ENCODE assay signal across 8 cellular contexts in genomic region chr3:184174646-184175492, GRCh38. TPM values are rescaled to one million over a fixed set of nuclear protein-coding genes. Genes with fewer than 3 reads are reported as not detected.
DNase-seq lines count a peak whose midpoint lies in the region; ATAC-seq and TF ChIP-seq lines count a peak whose summit lies in the region.

TSS of gene AP2M1 (plus strand) at chr3:184174855. CDS start at chr3:184176994, 2,139 bp downstream.

- DNase-seq in GM04504 (ENCODE audit: low read depth) (peak; percentile 99), HFFc6 (peak; percentile 99), NB4 (ENCODE audit: low read depth) (peak; percentile 98), SK-N-MC (ENCODE audit: low read depth, low spot score) (peak; percentile 99), non-pigmented ciliary epithelial cell (ENCODE audit: low read depth) (peak; percentile 97), superior temporal gyrus (ENCODE audit: extremely low spot score) (peak; percentile 99)
- peak; percentile 98 for DNase-seq in activated naive CD4-positive, alpha-beta T cell treated with anti-CD3 and anti-CD28 coated beads, Interleukin-2, amount 10 ng/mL, durations not matched to agents 7 days and 5 days

- H3K27me3 ChIP-seq in gastroesophageal sphincter: no peaks in the 10 kb centered on the region

- peak within 1 kb of the TSS; percentile 82 for H3K4me3 ChIP-seq in NB4 (ENCODE audit: low read depth, low read length)
- H3K4me3 ChIP-seq in SK-N-MC: peak within 1 kb of the TSS; percentile 97
- H3K4me3 ChIP-seq in gastroesophageal sphincter: peak within 1 kb of the TSS; percentile 60 to 97

- TF ChIP-seq EP300 in gastroesophageal sphincter (IDR thresholded peaks at IDR 0.05): no peak

- H3K36me3 ChIP-seq in SK-N-MC (ENCODE audit: insufficient read depth, low read length): peaks cover 55% of the 10 kb centered on the region
- peaks cover 0 to 60% of the 10 kb centered on the region in 2 donors for H3K36me3 ChIP-seq in gastroesophageal sphincter

- ATAC-seq in gastroesophageal sphincter: peak; percentile 94

- peaks cover 75% of the 10 kb centered on the region for H3K4me1 Mint-ChIP-seq in HFFc6 (ENCODE audit: low read depth)
- peaks cover 30% of the 10 kb centered on the region for H3K4me1 Mint-ChIP-seq in activated naive CD4-positive, alpha-beta T cell treated with anti-CD3 and anti-CD28 coated beads, Interleukin-2, amount 10 ng/mL, durations not matched to agents 7 days and 5 days

- peaks cover 7% of the 10 kb centered on the region for H3K27me3 Mint-ChIP-seq in HFFc6 (ENCODE audit: insufficient read depth)
- no peaks in the 10 kb centered on the region for H3K27me3 Mint-ChIP-seq in activated naive CD4-positive, alpha-beta T cell treated with anti-CD3 and anti-CD28 coated beads, Interleukin-2, amount 10 ng/mL, durations not matched to agents 7 days and 5 days

- H3K27ac ChIP-seq in SK-N-MC: peak within 1 kb of the TSS; percentile 89
- peak within 1 kb of the TSS; percentile 62 to 98 (median 92) for H3K27ac ChIP-seq in gastroesophageal sphincter

- H3K4me1 ChIP-seq in gastroesophageal sphincter: peaks cover 3 to 56% (median 25%) of the 10 kb centered on the region in 3 donors

- TF ChIP-seq CTCF in HFFc6 (IDR thresholded peaks at IDR 0.05) (peak; percentile 43; the same call in 1 of the 2 replicates), NB4 (IDR thresholded peaks at IDR 0.05; ENCODE audit: low read depth, low read length) (no peak), gastroesophageal sphincter (IDR thresholded peaks at IDR 0.05) (no peak)

- no peaks in the 10 kb centered on the region for H3K9me3 Mint-ChIP-seq in HFFc6
- no peaks in the 10 kb centered on the region for H3K9me3 Mint-ChIP-seq in activated naive CD4-positive, alpha-beta T cell treated with anti-CD3 and anti-CD28 coated beads, Interleukin-2, amount 10 ng/mL, durations not matched to agents 7 days and 5 days

- H3K36me3 Mint-ChIP-seq in HFFc6 (ENCODE audit: low read depth): peaks cover 43% of the 10 kb centered on the region
- H3K36me3 Mint-ChIP-seq in activated naive CD4-positive, alpha-beta T cell treated with anti-CD3 and anti-CD28 coated beads, Interleukin-2, amount 10 ng/mL, durations not matched to agents 7 days and 5 days: peaks cover 32% of the 10 kb centered on the region

- TF ChIP-seq POLR2A in NB4 (IDR thresholded peaks at IDR 0.05; ENCODE audit: extremely low read depth, insufficient read length): peak; percentile 64
- TF ChIP-seq POLR2A in gastroesophageal sphincter (IDR thresholded peaks at IDR 0.05): peak; percentile 71 to 77

- CTCF ChIA-PET in activated naive CD4-positive, alpha-beta T cell treated with anti-CD3 and anti-CD28 coated beads, Interleukin-2, amount 10 ng/mL, durations not matched to agents 7 days and 5 days (lab: Charles Lee): interaction anchor here (1.0 kb wide), 1 partner anchor 115 kb away, joined by 3 read pairs; no protein-coding TSS in a partner anchor

- peak within 1 kb of the TSS; percentile 96 for H3K27ac Mint-ChIP-seq in HFFc6
- H3K27ac Mint-ChIP-seq in activated naive CD4-positive, alpha-beta T cell treated with anti-CD3 and anti-CD28 coated beads, Interleukin-2, amount 10 ng/mL, durations not matched to agents 7 days and 5 days: peak within 1 kb of the TSS; percentile 85

- no peaks in the 10 kb centered on the region for H3K9me3 ChIP-seq in SK-N-MC (ENCODE audit: low read depth, low read length)
- no peaks in the 10 kb centered on the region for H3K9me3 ChIP-seq in gastroesophageal sphincter

- peak within 1 kb of the TSS; percentile 92 for H3K9ac ChIP-seq in SK-N-MC (ENCODE audit: insufficient read length)

- 0 to 1% methylated on average over 11 of the region's 73 CpGs for WGBS in gastroesophageal sphincter (ENCODE audit: low coverage in 1 of 2), 2 donors

- H3K4me3 Mint-ChIP-seq in HFFc6: peak within 1 kb of the TSS; percentile 98
- peak within 1 kb of the TSS; percentile 91 for H3K4me3 Mint-ChIP-seq in activated naive CD4-positive, alpha-beta T cell treated with anti-CD3 and anti-CD28 coated beads, Interleukin-2, amount 10 ng/mL, durations not matched to agents 7 days and 5 days

RNA-seq across cellular contexts. Expression of gene AP2M1, which starts in this region (rescaled TPM):
- 100 to 1,000 TPM; 796 to 849 (median 832) TPM for total RNA-seq in HFFc6 (2021; fragmentation: NEBNext Ultra II Directional; extraction: Animal tissue kit (Norgen Biotek cat#: 25700))
- 100 to 1,000 TPM; 234 to 322 (median 288) TPM for total RNA-seq in gastroesophageal sphincter

Comparison
In these comparisons a context has a peak if more than half of its experiments do, and no peak if none do; other contexts are left out.
1. Peak in every context shown above with its lines: DNase-seq, ATAC-seq, H3K4me3 ChIP-seq and H3K27ac ChIP-seq.